Comparison of ENCODE assay signal across 15 cellular contexts in genomic region chr10:70920519-70920918, GRCh38. TPM values are rescaled to one million over a fixed set of nuclear protein-coding genes. Genes with fewer than 3 reads are reported as not detected.
DNase-seq lines count a peak whose midpoint lies in the region; ATAC-seq and TF ChIP-seq lines count a peak whose summit lies in the region.
"Had no signal": no experiment of that assay in that cellular context is flagged by ENCODE, and none has a peak within 500 bp of the region (broad histone marks: within the 10 kb centered on the region; RNA-seq: fewer than 3 reads in every experiment).

No MANE protein-coding gene starts in this region.

- no peak overlapping the region for H2AFZ ChIP-seq in mammary epithelial cell (ENCODE audit: low read depth, low read length)

- H3K9me3 ChIP-seq in mammary epithelial cell (replicated peaks; ENCODE audit: insufficient read depth, low read length) (no peaks in the 10 kb centered on the region), psoas muscle (no peaks in the 10 kb centered on the region)
- H3K9me3 ChIP-seq: BLaER1 had no signal

- no TSS peak for BruUV-seq in mammary epithelial cell (replicated peaks; lab: Mats Ljungman, UMichigan)

- ATAC-seq in psoas muscle, result no peak
- ATAC-seq: activated T-cell treated with anti-CD3 and anti-CD28 coated beads, Interleukin-2, amount 50 U/mL, for 72 hours had no signal

- no peak overlapping the region for H3K4me3 ChIP-seq in mammary epithelial cell (replicated peaks in 1 of 3; ENCODE audit: insufficient read depth in 1 of 3, low read depth in 2 of 3, low read length in 3 of 3)
- no peak overlapping the region for H3K4me3 ChIP-seq in psoas muscle
- H3K4me3 ChIP-seq: BLaER1 had no signal

- no peaks in the 10 kb centered on the region for H3K79me2 ChIP-seq in mammary epithelial cell (ENCODE audit: insufficient read depth, low read length)

- TF ChIP-seq CTCF in mammary epithelial cell (conservative IDR thresholded peaks at IDR 0.05 in 1 of 2, IDR thresholded peaks at IDR 0.05 in 1 of 2; ENCODE audit: extremely low read depth in 1 of 2, insufficient read depth in 1 of 2, low read depth in 1 of 2, low read length in 2 of 2) (peak in 1 of 2 donors; percentile 18), psoas muscle (IDR thresholded peaks at IDR 0.05) (no peak)

- intact Hi-C loops in mammary epithelial cell (cut with micrococcal nuclease) (no loop called here), psoas muscle (cut with DNase I) (no loop called here)

- dilution Hi-C loops in mammary epithelial cell (cut with HindIII; ENCODE audit: low sequenced_read_pairs), result loop anchor here (5.0 kb wide), 1 partner anchor 347 kb away; no protein-coding TSS in a partner anchor

- no peak overlapping the region for H3K27ac ChIP-seq in mammary epithelial cell (ENCODE audit: insufficient read depth, low read depth, low read length)
- H3K27ac ChIP-seq in psoas muscle, result no peak overlapping the region
- H3K27ac ChIP-seq: BLaER1 had no signal

- H3K27me3 ChIP-seq in mammary epithelial cell (ENCODE audit: insufficient read depth, low read length), result peaks cover 2% of the 10 kb centered on the region
- H3K27me3 ChIP-seq in psoas muscle (ENCODE audit: insufficient read depth in 3 of 3, low read length in 2 of 3), result peaks cover 0 to 11% (median 0%) of the 10 kb centered on the region in 3 donors
- H3K27me3 ChIP-seq: BLaER1 had no signal

- H3K36me3 ChIP-seq in mammary epithelial cell (ENCODE audit: insufficient read depth, low read length), result no peaks in the 10 kb centered on the region
- H3K36me3 ChIP-seq in psoas muscle (ENCODE audit: insufficient read depth in 1 of 2, low read depth in 1 of 2), result no peaks in the 10 kb centered on the region
- H3K36me3 ChIP-seq: BLaER1 had no signal

- DNase-seq in NCI-H2171 treated with DMSO at 0.1 percent for 48 hours (lab: John Stamatoyannopoulos, UW), result peak; percentile 75
- peak; percentile 34 for DNase-seq in mammary epithelial cell
- DNase-seq in psoas muscle, result peak; percentile 3 to 28
- no peak for DNase-seq in stimulated activated CD4-positive, alpha-beta T cell treated with anti-CD3 and anti-CD28 coated beads, Interleukin-2, amount 100 ng/mL, for 48 hours
- no peak for DNase-seq in foreskin melanocyte
- no peak for DNase-seq in RKO (ENCODE audit: low spot score)
- DNase-seq in putamen (ENCODE audit: low spot score), result no peak
- DNase-seq: activated CD4-positive, alpha-beta T cell treated with anti-CD3 and anti-CD28 coated beads, Interleukin-2, amount 10 ng/mL, durations not matched to agents 24 days and 14 days; activated T-cell treated with anti-CD3 and anti-CD28 coated beads, Interleukin-2, amount 50 U/mL, for 72 hours; HFFc6; naive B cell; NCI-H226; trophoblast cell had no signal

- H3K4me1 ChIP-seq in mammary epithelial cell (ENCODE audit: insufficient read depth, low read length), result no peaks in the 10 kb centered on the region
- no peaks in the 10 kb centered on the region for H3K4me1 ChIP-seq in psoas muscle

- no peak overlapping the region for H3K9ac ChIP-seq in mammary epithelial cell (ENCODE audit: insufficient read depth, low read length)
- H3K9ac ChIP-seq: BLaER1 had no signal

- no peak overlapping the region for H3K4me2 ChIP-seq in mammary epithelial cell (ENCODE audit: insufficient read depth, low read depth, low read length)
- H3K4me2 ChIP-seq: BLaER1 had no signal

- no peaks in the 10 kb centered on the region for H4K20me1 ChIP-seq in mammary epithelial cell (ENCODE audit: insufficient read depth, low read length)
- H4K20me1 ChIP-seq: BLaER1 had no signal

- no peak for TF ChIP-seq EP300 in Ishikawa (IDR thresholded peaks at IDR 0.05; ENCODE audit: borderline replicate concordance)

- 31% methylated on average over 3 of the region's 4 CpGs for WGBS in mammary epithelial cell (ENCODE audit: low coverage, missing lambda C conversion rate)
- WGBS in psoas muscle, 3 donors, result 69 to 78% (median 70%) methylated on average over 4 of the region's 4 CpGs

- in situ Hi-C loops in mammary epithelial cell (cut with MboI; ENCODE audit: low sequenced_read_pairs in 2 of 2), result loop anchor here in 1 of 2 donors (5.0 to 10.0 kb wide), 2 partner anchors 284 to 367 kb away; no protein-coding TSS in a partner anchor

- CTCF ChIA-PET in mammary epithelial cell (lab: Charles Lee; ENCODE audit: low non-redundant PET), result no interaction called here

- peak; percentile 16; the same call in 1 of the 2 replicates for TF ChIP-seq RAD21 in Ishikawa (IDR thresholded peaks at IDR 0.05; ENCODE audit: low read depth)

TF ChIP-seq in Ishikawa, 13 proteins besides CTCF, POLR2A, EP300 and RAD21:
- TF ChIP-seq ZBTB7A (IDR thresholded peaks at IDR 0.05; ENCODE audit: low read depth) (no peak), REST (IDR thresholded peaks at IDR 0.05; ENCODE audit: low read depth) (no peak), MAX (IDR thresholded peaks at IDR 0.05) (peak; percentile 47; the same call in 1 of the 2 replicates)

RNA-seq across cellular contexts. Expression of gene PCBD1, which starts 32.2 kb away (rescaled TPM):
- total RNA-seq in mammary epithelial cell, result 10 to 100 TPM; 16.5 to 34.4 TPM
- polyA plus RNA-seq in mammary epithelial cell, result 35.9 TPM
- 17.8 TPM for polyA minus RNA-seq in mammary epithelial cell
- 100 to 1,000 TPM in 2 of 4 donors, 10 to 100 TPM in 2; 58.9 to 133 (median 95.2) TPM for total RNA-seq in psoas muscle
- polyA plus RNA-seq in psoas muscle, result 10 to 100 TPM; 53.9 to 92.5 (median 78.3) TPM

Comparison
In these comparisons a context has a peak if more than half of its experiments do, and no peak if none do; other contexts are left out.
1. DNase-seq: peak in NCI-H2171 treated with DMSO at 0.1 percent for 48 hours (single experiment), mammary epithelial cell (single experiment) and psoas muscle (2 of 2); none in stimulated activated CD4-positive, alpha-beta T cell treated with anti-CD3 and anti-CD28 coated beads, Interleukin-2, amount 100 ng/mL, for 48 hours (0 of 2), foreskin melanocyte (single experiment), RKO (single experiment) and putamen (single experiment).